ENCODE assay signal across 27 cellular contexts in genomic region chr3:62090519-62090918, GRCh38.
"Had no signal": no experiment of that assay in that cellular context is flagged by ENCODE, and none has a peak within 500 bp of the region (broad histone marks: within the 10 kb centered on the region; RNA-seq: fewer than 3 reads in every experiment).

No MANE protein-coding gene starts in this region.

- H3K9me3 Mint-ChIP-seq: activated CD4-positive, alpha-beta memory T cell treated with anti-CD3 and anti-CD28 coated beads for 36 hours; activated CD4-positive, alpha-beta T cell treated with anti-CD3 and anti-CD28 coated beads, Interleukin-2, amount 10 ng/mL, durations not matched to agents 24 days and 14 days; activated naive CD4-positive, alpha-beta T cell treated with anti-CD3 and anti-CD28 coated beads for 36 hours; activated naive CD4-positive, alpha-beta T cell treated with anti-CD3 and anti-CD28 coated beads, Interleukin-2, amount 50 U/mL, for 24 hours; activated naive CD8-positive, alpha-beta T cell treated with anti-CD3 and anti-CD28 coated beads for 36 hours; activated naive CD8-positive, alpha-beta T cell treated with anti-CD3 and anti-CD28 coated beads, Interleukin-2, amount 50 U/mL, for 24 hours; activated T-cell treated with anti-CD3 and anti-CD28 coated beads, Interleukin-2, amount 50 U/mL, for 4 hours; activated T-helper 17 cell treated with anti-CD3 and anti-CD28 coated beads, Interleukin-2, amount 50 U/mL, for 72 hours had no signal

- H3K27me3 ChIP-seq: adrenal gland, body of pancreas, breast epithelium, esophagus muscularis mucosa, foreskin keratinocyte, gastroesophageal sphincter had no signal

- H3K36me3 ChIP-seq: adrenal gland, breast epithelium, esophagus muscularis mucosa, gastroesophageal sphincter had no signal

- H3K27ac ChIP-seq: adrenal gland, body of pancreas, breast epithelium, esophagus muscularis mucosa, foreskin keratinocyte, gastroesophageal sphincter had no signal

- FAIRE-seq: colon had no signal

- H3K36me3 Mint-ChIP-seq: activated CD4-positive, alpha-beta memory T cell treated with anti-CD3 and anti-CD28 coated beads for 36 hours; activated naive CD4-positive, alpha-beta T cell treated with anti-CD3 and anti-CD28 coated beads, Interleukin-2, amount 50 U/mL, for 24 hours; activated naive CD8-positive, alpha-beta T cell treated with anti-CD3 and anti-CD28 coated beads for 36 hours had no signal

- H3K4me3 Mint-ChIP-seq: activated CD4-positive, alpha-beta memory T cell treated with anti-CD3 and anti-CD28 coated beads for 36 hours; activated CD4-positive, alpha-beta T cell treated with anti-CD3 and anti-CD28 coated beads for 36 hours; activated CD4-positive, alpha-beta T cell treated with anti-CD3 and anti-CD28 coated beads, Interleukin-2, amount 10 ng/mL, durations not matched to agents 24 days and 14 days; activated naive CD4-positive, alpha-beta T cell treated with anti-CD3 and anti-CD28 coated beads for 36 hours; activated naive CD4-positive, alpha-beta T cell treated with anti-CD3 and anti-CD28 coated beads, Interleukin-2, amount 50 U/mL, for 24 hours; activated naive CD8-positive, alpha-beta T cell treated with anti-CD3 and anti-CD28 coated beads for 36 hours; activated naive CD8-positive, alpha-beta T cell treated with anti-CD3 and anti-CD28 coated beads, Interleukin-2, amount 50 U/mL, for 24 hours; activated T-cell treated with anti-CD3 and anti-CD28 coated beads, Interleukin-2, amount 50 U/mL, for 4 hours; activated T-helper 17 cell treated with anti-CD3 and anti-CD28 coated beads, Interleukin-2, amount 50 U/mL, for 72 hours; effector memory CD8-positive, alpha-beta T cell had no signal

- H3K27me3 Mint-ChIP-seq: activated naive CD8-positive, alpha-beta T cell treated with anti-CD3 and anti-CD28 coated beads, Interleukin-2, amount 50 U/mL, for 24 hours; effector memory CD8-positive, alpha-beta T cell had no signal

- ATAC-seq: activated CD4-positive, alpha-beta T cell treated with anti-CD3 and anti-CD28 coated beads for 36 hours; activated naive CD8-positive, alpha-beta T cell treated with anti-CD3 and anti-CD28 coated beads, Interleukin-2, amount 50 U/mL, for 24 hours; activated T-cell treated with anti-CD3 and anti-CD28 coated beads, Interleukin-2, amount 50 U/mL, for 4 hours; activated T-helper 17 cell treated with anti-CD3 and anti-CD28 coated beads, Interleukin-2, amount 50 U/mL, for 72 hours; body of pancreas; effector memory CD8-positive, alpha-beta T cell; foreskin keratinocyte; gastroesophageal sphincter had no signal

- H3K9me3 ChIP-seq: adrenal gland, body of pancreas, breast epithelium, esophagus muscularis mucosa, gastroesophageal sphincter had no signal

- H3K4me3 ChIP-seq: adrenal gland, body of pancreas, breast epithelium, esophagus muscularis mucosa, gastroesophageal sphincter had no signal

- H3K4me1 ChIP-seq: adrenal gland, body of pancreas, breast epithelium, foreskin keratinocyte had no signal

- H3K27ac Mint-ChIP-seq: activated CD4-positive, alpha-beta memory T cell treated with anti-CD3 and anti-CD28 coated beads for 36 hours; activated CD4-positive, alpha-beta T cell treated with anti-CD3 and anti-CD28 coated beads for 36 hours; activated CD4-positive, alpha-beta T cell treated with anti-CD3 and anti-CD28 coated beads, Interleukin-2, amount 10 ng/mL, durations not matched to agents 24 days and 14 days; activated naive CD4-positive, alpha-beta T cell treated with anti-CD3 and anti-CD28 coated beads for 36 hours; activated naive CD4-positive, alpha-beta T cell treated with anti-CD3 and anti-CD28 coated beads, Interleukin-2, amount 50 U/mL, for 24 hours; activated naive CD8-positive, alpha-beta T cell treated with anti-CD3 and anti-CD28 coated beads for 36 hours; activated naive CD8-positive, alpha-beta T cell treated with anti-CD3 and anti-CD28 coated beads, Interleukin-2, amount 50 U/mL, for 24 hours; activated T-helper 17 cell treated with anti-CD3 and anti-CD28 coated beads, Interleukin-2, amount 50 U/mL, for 72 hours; effector memory CD8-positive, alpha-beta T cell had no signal

- H3K4me1 Mint-ChIP-seq: activated CD4-positive, alpha-beta T cell treated with anti-CD3 and anti-CD28 coated beads for 36 hours; activated CD4-positive, alpha-beta T cell treated with anti-CD3 and anti-CD28 coated beads, Interleukin-2, amount 10 ng/mL, durations not matched to agents 24 days and 14 days; activated naive CD4-positive, alpha-beta T cell treated with anti-CD3 and anti-CD28 coated beads, Interleukin-2, amount 50 U/mL, for 24 hours; activated naive CD8-positive, alpha-beta T cell treated with anti-CD3 and anti-CD28 coated beads for 36 hours; activated naive CD8-positive, alpha-beta T cell treated with anti-CD3 and anti-CD28 coated beads, Interleukin-2, amount 50 U/mL, for 24 hours; activated T-helper 17 cell treated with anti-CD3 and anti-CD28 coated beads, Interleukin-2, amount 50 U/mL, for 72 hours had no signal

- DNase-seq: activated CD4-positive, alpha-beta memory T cell treated with anti-CD3 and anti-CD28 coated beads for 36 hours; activated CD4-positive, alpha-beta T cell treated with anti-CD3 and anti-CD28 coated beads for 36 hours; activated CD4-positive, alpha-beta T cell treated with anti-CD3 and anti-CD28 coated beads, Interleukin-2, amount 10 ng/mL, durations not matched to agents 24 days and 14 days; activated CD4-positive, CD25-positive, alpha-beta regulatory T cell; activated CD4-positive, CD25-positive, alpha-beta regulatory T cell treated with anti-CD3 and anti-CD28 coated beads, Interleukin-2, amount 50 U/mL, for 72 hours; activated effector memory CD4-positive, alpha-beta T cell treated with Interleukin-2 at 50 U/mL for 16 hours; activated naive CD4-positive, alpha-beta T cell treated with anti-CD3 and anti-CD28 coated beads for 36 hours; activated naive CD8-positive, alpha-beta T cell treated with anti-CD3 and anti-CD28 coated beads for 36 hours; activated naive CD8-positive, alpha-beta T cell treated with anti-CD3 and anti-CD28 coated beads, Interleukin-2, amount 50 U/mL, for 24 hours; activated T-cell treated with anti-CD3 and anti-CD28 coated beads, Interleukin-2, amount 50 U/mL, for 4 hours; adrenal gland; amygdala; aorta; body of pancreas; cortex of kidney; dermis blood vessel endothelial cell; effector CD4-positive, alpha-beta T cell; effector memory CD8-positive, alpha-beta T cell; erythroblast; foreskin keratinocyte; T-helper 2 cell had no signal
